8 cellular contexts compared by ENCODE assay signal in the genomic region with DNA sequence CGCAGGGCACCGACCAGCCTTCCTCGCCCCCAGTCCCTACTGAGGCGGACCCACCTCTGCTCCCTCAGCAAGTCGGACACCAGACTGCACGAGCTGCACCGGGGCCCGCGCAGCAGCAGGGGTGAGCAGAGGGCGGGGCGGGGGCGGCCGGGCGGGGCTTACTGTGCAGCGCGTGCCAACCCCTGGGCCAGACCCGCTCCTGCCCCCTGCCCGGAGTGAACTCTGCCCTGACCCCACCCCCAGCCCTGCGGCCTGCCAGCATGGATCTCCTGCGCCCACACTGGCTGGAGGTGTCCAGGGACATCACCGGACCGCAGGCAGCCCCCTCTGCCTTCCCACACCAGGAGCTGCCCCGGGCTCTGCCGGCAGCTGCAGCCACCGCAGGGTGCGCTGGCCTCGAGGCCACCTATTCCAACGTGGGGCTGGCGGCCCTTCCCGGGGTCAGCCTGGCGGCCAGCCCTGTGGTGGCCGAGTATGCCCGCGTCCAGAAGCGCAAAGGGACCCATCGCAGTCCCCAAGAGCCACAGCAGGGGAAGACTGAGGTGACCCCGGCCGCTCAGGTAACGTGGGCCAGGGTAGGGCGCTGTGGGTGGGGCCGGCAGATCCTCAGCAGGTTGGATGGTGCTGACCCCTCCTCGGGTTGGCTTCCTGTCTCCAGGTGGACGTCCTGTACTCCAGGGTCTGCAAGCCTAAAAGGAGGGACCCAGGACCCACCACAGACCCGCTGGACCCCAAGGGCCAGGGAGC. TPM values are rescaled to one million over a fixed set of nuclear protein-coding genes. Genes with fewer than 3 reads are reported as not detected.
DNase-seq lines count a peak whose midpoint lies in the region; ATAC-seq, FAIRE-seq and TF ChIP-seq lines count a peak whose summit lies in the region.

No MANE protein-coding gene starts in this region.

- POLR2A ChIA-PET in Panc1 (lab: Charles Lee): interaction anchor here (0.7 kb wide), 1 partner anchor 50 kb away, joined by 3 read pairs; no protein-coding TSS in a partner anchor

- TF ChIP-seq POLR2A in GM12892 (IDR thresholded peaks at IDR 0.05; ENCODE audit: low read depth, low read length): no peak; the same call in 1 of the 2 replicates

- BruUV-seq in Panc1 (replicated peaks; lab: Mats Ljungman, UMichigan): no TSS peak

- H3K9me3 ChIP-seq in Panc1 (ENCODE audit: control insufficient read depth, insufficient read depth, low read depth, low read length) (no peaks in the 10 kb centered on the region), BE2C (no peaks in the 10 kb centered on the region)

- H3K27me3 ChIP-seq in Panc1 (ENCODE audit: control insufficient read depth, insufficient read depth, low read length) (no peaks in the 10 kb centered on the region), BE2C (peaks cover 3% of the 10 kb centered on the region; the same call in 1 of the 2 replicates)

- in situ Hi-C loops in Panc1 (cut with HindIII; ENCODE audit: low pct_unique_long_range_greater_than_20kb, low sequenced_read_pairs): no loop called here
- in situ Hi-C loops in G401 (cut with HindIII; ENCODE audit: low sequenced_read_pairs): no loop called here

- DNase-seq in GM12892 (ENCODE audit: insufficient read length) (no peak), Panc1 (ENCODE audit: low read depth, low spot score) (no peak), retinal pigment epithelial cell (ENCODE audit: low read depth) (no peak), BE2C (no peak), HCEC 1CT (no peak), G401 (ENCODE audit: low spot score) (no peak)
- DNase-seq in effector CD8-positive, alpha-beta T cell (lab: John Stamatoyannopoulos, UW): peak; percentile 18

- peak; percentile 10; the same call in 1 of the 2 replicates for ATAC-seq in Panc1
- no peak for ATAC-seq in HG02970 (IDR thresholded peaks at IDR 0.05; ENCODE audit: low FRiP score, unreplicated experiment)

- intact Hi-C loops in Panc1 (cut with micrococcal nuclease; ENCODE audit: unreplicated experiment): no loop called here

- CTCF ChIA-PET in Panc1 (lab: Charles Lee): no interaction called here

- H3K4me1 ChIP-seq in Panc1 (ENCODE audit: control insufficient read depth, insufficient read depth, low read length) (peaks cover 42% of the 10 kb centered on the region), BE2C (peaks cover 3% of the 10 kb centered on the region)

- no peak overlapping the region for H3K4me3 ChIP-seq in Panc1 (ENCODE audit: low read depth in 2 of 2, low read length in 2 of 2)
- H3K4me3 ChIP-seq in retinal pigment epithelial cell (ENCODE audit: low read length): peak overlapping the region; percentile 24
- H3K4me3 ChIP-seq in BE2C (ENCODE audit: low read depth, low read length): no peak overlapping the region

- no peak overlapping the region for H3K27ac ChIP-seq in Panc1 (ENCODE audit: low read length)

- TF ChIP-seq CTCF in Panc1 (IDR thresholded peaks at IDR 0.05) (no peak), retinal pigment epithelial cell (conservative IDR thresholded peaks at IDR 0.05; ENCODE audit: low read depth, low read length) (no peak), BE2C (IDR thresholded peaks at IDR 0.05; ENCODE audit: low read depth, low read length) (no peak)

- H3K36me3 ChIP-seq in Panc1 (ENCODE audit: control insufficient read depth, insufficient read depth, low read length) (no peaks in the 10 kb centered on the region), BE2C (peaks cover 35% of the 10 kb centered on the region)

- peak; percentile 68 for FAIRE-seq in GM12892 (lab: Jason Lieb, UNC)

RNA-seq across cellular contexts. Expression of a gene that starts 1.5 kb away (rescaled TPM):
- polyA plus RNA-seq in GM12892 (2012; ENCODE audit: missing spikeins): 8.6 TPM
- 166 TPM for total RNA-seq in Panc1 (2021; ENCODE audit: unreplicated experiment)
- polyA plus RNA-seq in Panc1 (2012; ENCODE audit: insufficient read length): 299 TPM
- polyA plus RNA-seq in BE2C (2012; ENCODE audit: insufficient read depth, insufficient read length, low read depth): 89.5 TPM
- total RNA-seq in G401 (2014; rRNA removed; shearing (Covaris generic)): 71.8 and 118 TPM in 2 replicates

RNA-seq across cellular contexts. Expression of a gene that starts 1.6 kb away (rescaled TPM):
- 0.47 TPM for polyA plus RNA-seq in GM12892 (2012; ENCODE audit: missing spikeins)
- total RNA-seq in Panc1 (2021; ENCODE audit: unreplicated experiment): 15.2 TPM
- polyA plus RNA-seq in Panc1 (2012; ENCODE audit: insufficient read length): 8.0 TPM
- 49.0 TPM for polyA plus RNA-seq in BE2C (2012; ENCODE audit: insufficient read depth, insufficient read length, low read depth)
- total RNA-seq in G401 (2014; rRNA removed; shearing (Covaris generic)): 12.6 and 15.1 TPM in 2 replicates

RNA-seq across cellular contexts. Expression of a gene that starts 30.3 kb away (rescaled TPM):
- 8.6 TPM for polyA plus RNA-seq in GM12892 (2012; ENCODE audit: missing spikeins)
- 35.8 TPM for total RNA-seq in Panc1 (2021; ENCODE audit: unreplicated experiment)
- 41.9 TPM for polyA plus RNA-seq in Panc1 (2012; ENCODE audit: insufficient read length)
- 122 TPM for polyA plus RNA-seq in BE2C (2012; ENCODE audit: insufficient read depth, insufficient read length, low read depth)
- 49.4 and 52.7 TPM in 2 replicates for total RNA-seq in G401 (2014; rRNA removed; shearing (Covaris generic))

RNA-seq across cellular contexts. Expression of a gene that starts 30.3 kb away (rescaled TPM):
- 14.8 TPM for polyA plus RNA-seq in GM12892 (2012; ENCODE audit: missing spikeins)
- total RNA-seq in Panc1 (2021; ENCODE audit: unreplicated experiment): 57.9 TPM
- polyA plus RNA-seq in Panc1 (2012; ENCODE audit: insufficient read length): 68.1 TPM
- 115 TPM for polyA plus RNA-seq in BE2C (2012; ENCODE audit: insufficient read depth, insufficient read length, low read depth)
- total RNA-seq in G401 (2014; rRNA removed; shearing (Covaris generic)): 33.0 and 36.7 TPM in 2 replicates

RNA-seq across cellular contexts. Expression of a gene that starts 41.7 kb away (rescaled TPM):
- not detected for polyA plus RNA-seq in GM12892 (2012; ENCODE audit: missing spikeins)
- not detected for total RNA-seq in Panc1 (2021; ENCODE audit: unreplicated experiment)
- polyA plus RNA-seq in Panc1 (2012; ENCODE audit: insufficient read length): 1.4 TPM
- not detected for polyA plus RNA-seq in BE2C (2012; ENCODE audit: insufficient read depth, insufficient read length, low read depth)
- total RNA-seq in G401 (2014; rRNA removed; shearing (Covaris generic)): not detected in 2 replicates
